13 cellular contexts compared by ENCODE assay signal in genomic region chr9:135376511-135377173, GRCh38.
"Had no signal": no experiment of that assay in that cellular context is flagged by ENCODE, and none has a peak within 500 bp of the region (broad histone marks: within the 10 kb centered on the region; RNA-seq: fewer than 3 reads in every experiment).

No MANE protein-coding gene starts in this region.

- H3K36me3 ChIP-seq: pancreas, tibial artery, uterus had no signal

- H3K4me1 Mint-ChIP-seq: activated B cell treated with CpG ODN at 0.5 μM for 24 hours; naive thymus-derived CD4-positive, alpha-beta T cell; stimulated activated memory B cell treated with anti-CD40 and anti-IgM and Interleukin-4, amounts not matched to agents 10 μg/mL and 1 μg/mL and 100 μg/mL, for 72 hours had no signal

- H3K27me3 Mint-ChIP-seq: activated B cell treated with CpG ODN at 0.5 μM for 24 hours had no signal

- ATAC-seq: left lobe of liver; mucosa of descending colon; naive thymus-derived CD4-positive, alpha-beta T cell; pancreas; stimulated activated memory B cell treated with anti-CD40 and anti-IgM and Interleukin-4, amounts not matched to agents 10 μg/mL and 1 μg/mL and 100 μg/mL, for 72 hours had no signal

- H3K4me1 ChIP-seq: pancreas, tibial artery, uterus had no signal

- H3K27ac Mint-ChIP-seq: activated B cell treated with CpG ODN at 0.5 μM for 24 hours; activated T-helper 1 cell treated with anti-CD3 and anti-CD28 coated beads, Interleukin-12 subunit alpha, Interleukin-12 subunit beta, Interleukin-2, Interleukin-4 antibody, amounts not matched to agents 30 ng/mL and 10 ng/mL and 1 ng/mL, durations not matched to agents 14 hours and 24 hours and 36 hours; naive thymus-derived CD4-positive, alpha-beta T cell; stimulated activated memory B cell treated with anti-CD40 and anti-IgM and Interleukin-4, amounts not matched to agents 10 μg/mL and 1 μg/mL and 100 μg/mL, for 72 hours had no signal

- H3K9me3 Mint-ChIP-seq: activated B cell treated with CpG ODN at 0.5 μM for 24 hours; activated T-helper 1 cell treated with anti-CD3 and anti-CD28 coated beads, Interleukin-12 subunit alpha, Interleukin-12 subunit beta, Interleukin-2, Interleukin-4 antibody, amounts not matched to agents 30 ng/mL and 10 ng/mL and 1 ng/mL, durations not matched to agents 14 hours and 24 hours and 36 hours; stimulated activated memory B cell treated with anti-CD40 and anti-IgM and Interleukin-4, amounts not matched to agents 10 μg/mL and 1 μg/mL and 100 μg/mL, for 72 hours had no signal

- H3K4me3 Mint-ChIP-seq: activated B cell treated with CpG ODN at 0.5 μM for 24 hours; activated T-helper 1 cell treated with anti-CD3 and anti-CD28 coated beads, Interleukin-12 subunit alpha, Interleukin-12 subunit beta, Interleukin-2, Interleukin-4 antibody, amounts not matched to agents 30 ng/mL and 10 ng/mL and 1 ng/mL, durations not matched to agents 14 hours and 24 hours and 36 hours; naive thymus-derived CD4-positive, alpha-beta T cell; stimulated activated memory B cell treated with anti-CD40 and anti-IgM and Interleukin-4, amounts not matched to agents 10 μg/mL and 1 μg/mL and 100 μg/mL, for 72 hours had no signal

- DNase-seq: activated B cell treated with CpG ODN at 0.5 μM for 24 hours; activated CD4-positive, alpha-beta T cell treated with anti-CD3 and anti-CD28 coated beads for 48 hours; hippocampal formation; mucosa of descending colon; naive thymus-derived CD4-positive, alpha-beta T cell; stimulated activated CD4-positive, alpha-beta T cell treated with anti-CD3 and anti-CD28 coated beads, Interleukin-2, amount 100 ng/mL, for 48 hours; T-helper 2 cell; tibial artery; uterus had no signal

- H3K4me3 ChIP-seq: mucosa of descending colon, pancreas, tibial artery, uterus had no signal

- H3K27ac ChIP-seq: pancreas, tibial artery, uterus had no signal

- H3K9me3 ChIP-seq: mucosa of descending colon, pancreas, tibial artery, uterus had no signal

- H3K36me3 Mint-ChIP-seq: naive thymus-derived CD4-positive, alpha-beta T cell; stimulated activated memory B cell treated with anti-CD40 and anti-IgM and Interleukin-4, amounts not matched to agents 10 μg/mL and 1 μg/mL and 100 μg/mL, for 72 hours had no signal

- H3K27me3 ChIP-seq: pancreas, uterus had no signal
